In the genomic region with DNA sequence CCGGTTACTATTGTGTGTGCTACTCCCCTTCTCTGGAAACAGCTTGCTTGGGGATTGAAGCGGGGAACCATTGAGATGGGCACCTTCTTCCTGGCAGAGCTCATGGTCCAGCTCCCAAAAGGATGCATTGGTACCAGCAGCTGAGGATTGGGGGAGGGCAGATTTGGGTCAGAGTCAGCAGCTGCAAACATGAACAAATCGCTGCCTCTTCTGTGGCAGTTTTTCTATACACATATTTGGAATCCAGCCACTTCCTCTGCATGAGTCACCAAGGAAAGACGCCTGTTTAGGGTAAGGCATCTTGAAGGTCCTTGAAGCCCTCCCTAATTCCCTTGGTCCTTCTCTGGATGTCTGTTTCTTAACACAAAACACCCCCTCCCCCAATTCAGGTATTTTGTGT, we compare ENCODE assay signal across 16 cellular contexts.
DNase-seq lines count a peak whose midpoint lies in the region; ATAC-seq lines count a peak whose summit lies in the region.
"Had no signal": no experiment of that assay in that cellular context is flagged by ENCODE, and none has a peak within 500 bp of the region (broad histone marks: within the 10 kb centered on the region; RNA-seq: fewer than 3 reads in every experiment).

No MANE protein-coding gene starts in this region.

- H3K14ac ChIP-seq in mesenchymal stem cell (ENCODE audit: low read length in 2 of 2) = no peak overlapping the region

- H3K36me3 ChIP-seq in mesenchymal stem cell (ENCODE audit: control insufficient read depth in 1 of 2, insufficient read depth in 2 of 2, low read depth in 1 of 2, low read length in 2 of 2) = no peaks in the 10 kb centered on the region

- H3K27ac Mint-ChIP-seq in activated T-helper 17 cell treated with anti-CD3 and anti-CD28 coated beads, Interleukin-2, amount 50 U/mL, for 72 hours = no peak overlapping the region
- H3K27ac Mint-ChIP-seq: CD4-positive, alpha-beta T cell had no signal

- DNase-seq in EH (ENCODE audit: low read depth) = peak; percentile 65
- DNase-seq in Jurkat, Clone E6-1 (ENCODE audit: low read depth, low spot score) = peak; percentile 32
- peak; percentile 53 for DNase-seq in astrocyte of the hippocampus (ENCODE audit: low read depth, low spot score)
- peak; percentile 32 for DNase-seq in mesenchymal stem cell
- DNase-seq in central memory CD4-positive, alpha-beta T cell = no peak
- no peak for DNase-seq in NCI-H2029 (lab: John Stamatoyannopoulos, UW)
- DNase-seq: activated CD4-positive, alpha-beta T cell treated with anti-CD3 and anti-CD28 coated beads, Interleukin-2, amount 50 U/mL, for 4 hours; activated T-cell treated with anti-CD3 and anti-CD28 coated beads, Interleukin-2, amount 50 U/mL, for 4 hours; CD4-positive, alpha-beta T cell; hypothalamus; left ventricle myocardium superior; MV-4-11; stimulated activated CD4-positive, alpha-beta T cell treated with anti-CD3 and anti-CD28 coated beads, Interleukin-12 subunit alpha, Interleukin-12 subunit beta, amount 100 ng/mL, for 4 hours; T-helper 9 cell had no signal

- no peak overlapping the region for H2BK15ac ChIP-seq in mesenchymal stem cell (ENCODE audit: low read depth, poor library complexity, severe bottlenecking)

- WGBS in mesenchymal stem cell = 39% methylated on average over 4 of the region's 4 CpGs

- no peak overlapping the region for H3K27ac ChIP-seq in mesenchymal stem cell (ENCODE audit: low read length, poor library complexity, severe bottlenecking)
- H3K27ac ChIP-seq: epithelial cell of prostate had no signal

- no peak overlapping the region for H3K4me3 ChIP-seq in Jurkat, Clone E6-1 (ENCODE audit: low read length)
- H3K4me3 ChIP-seq in mesenchymal stem cell (ENCODE audit: insufficient read depth in 1 of 2, low read depth in 1 of 2, low read length in 2 of 2) = no peak overlapping the region

- no peak overlapping the region for H2AK5ac ChIP-seq in mesenchymal stem cell (ENCODE audit: low read length, severe bottlenecking)

- no peaks in the 10 kb centered on the region for H3K4me1 ChIP-seq in mesenchymal stem cell (ENCODE audit: control insufficient read depth, insufficient read depth, low read depth, low read length)

- no peak for ATAC-seq in activated T-helper 17 cell treated with anti-CD3 and anti-CD28 coated beads, Interleukin-2, amount 50 U/mL, for 72 hours (replicated peaks)
- ATAC-seq: activated T-cell treated with anti-CD3 and anti-CD28 coated beads, Interleukin-2, amount 50 U/mL, for 4 hours; left ventricle myocardium superior had no signal

- H3K18ac ChIP-seq in mesenchymal stem cell (ENCODE audit: low read depth in 1 of 2, low read length in 2 of 2) = no peak overlapping the region

- no peak overlapping the region for H3K4me2 ChIP-seq in mesenchymal stem cell (ENCODE audit: low read length, poor library complexity, severe bottlenecking)

- H2BK5ac ChIP-seq in mesenchymal stem cell (ENCODE audit: low read depth, low read length, poor library complexity, severe bottlenecking) = no peak overlapping the region

- H2BK120ac ChIP-seq in mesenchymal stem cell (ENCODE audit: low read depth, low read length) = no peak overlapping the region

- H3K9ac ChIP-seq in mesenchymal stem cell (ENCODE audit: low read length) = no peak overlapping the region

- H3K79me1 ChIP-seq in mesenchymal stem cell (replicated peaks; ENCODE audit: low read length, poor library complexity, severe bottlenecking) = no peaks in the 10 kb centered on the region

- H2AFZ ChIP-seq in mesenchymal stem cell (ENCODE audit: low read depth, low read length) = no peak overlapping the region

- no peak overlapping the region for H2BK12ac ChIP-seq in mesenchymal stem cell (ENCODE audit: low read length in 2 of 2)

- no peaks in the 10 kb centered on the region for H3K27me3 Mint-ChIP-seq in activated T-helper 17 cell treated with anti-CD3 and anti-CD28 coated beads, Interleukin-2, amount 50 U/mL, for 72 hours

- no peak overlapping the region for H3K4me3 Mint-ChIP-seq in activated T-helper 17 cell treated with anti-CD3 and anti-CD28 coated beads, Interleukin-2, amount 50 U/mL, for 72 hours
- H3K4me3 Mint-ChIP-seq: activated T-cell treated with anti-CD3 and anti-CD28 coated beads, Interleukin-2, amount 50 U/mL, for 4 hours; CD4-positive, alpha-beta T cell had no signal

- H3K23ac ChIP-seq in mesenchymal stem cell (ENCODE audit: low read length in 2 of 2) = no peak overlapping the region

- peaks cover 3% of the 10 kb centered on the region for H3K9me3 Mint-ChIP-seq in activated T-helper 17 cell treated with anti-CD3 and anti-CD28 coated beads, Interleukin-2, amount 50 U/mL, for 72 hours
- H3K9me3 Mint-ChIP-seq: activated T-cell treated with anti-CD3 and anti-CD28 coated beads, Interleukin-2, amount 50 U/mL, for 4 hours had no signal

- no peaks in the 10 kb centered on the region for H3K4me1 Mint-ChIP-seq in activated T-helper 17 cell treated with anti-CD3 and anti-CD28 coated beads, Interleukin-2, amount 50 U/mL, for 72 hours

- H4K8ac ChIP-seq in mesenchymal stem cell (ENCODE audit: low read length) = no peak overlapping the region

- no peaks in the 10 kb centered on the region for H3K27me3 ChIP-seq in mesenchymal stem cell (ENCODE audit: control insufficient read depth in 1 of 2, insufficient read depth in 1 of 2, low read length in 2 of 2)

- no peaks in the 10 kb centered on the region for H3K36me3 Mint-ChIP-seq in activated T-helper 17 cell treated with anti-CD3 and anti-CD28 coated beads, Interleukin-2, amount 50 U/mL, for 72 hours (ENCODE audit: low read depth)

- no peaks in the 10 kb centered on the region for H3K9me3 ChIP-seq in mesenchymal stem cell (ENCODE audit: control insufficient read depth, low read length)

- no peak overlapping the region for H3K4ac ChIP-seq in mesenchymal stem cell (ENCODE audit: low read depth in 1 of 2, low read length in 2 of 2)

- H4K91ac ChIP-seq in mesenchymal stem cell (ENCODE audit: low read length) = no peak overlapping the region

Comparison
In these comparisons a context has a peak if more than half of its experiments do, and no peak if none do; other contexts are left out.
1. DNase-seq: peak in EH (single experiment), Jurkat, Clone E6-1 (single experiment), astrocyte of the hippocampus (single experiment) and mesenchymal stem cell (single experiment); none in central memory CD4-positive, alpha-beta T cell (single experiment) and NCI-H2029 (single experiment).